24 cellular contexts compared by ENCODE assay signal in genomic region chr2:72126186-72127100, GRCh38. TPM values are rescaled to one million over a fixed set of nuclear protein-coding genes. Genes with fewer than 3 reads are reported as not detected.
DNase-seq lines count a peak whose midpoint lies in the region; ATAC-seq and TF ChIP-seq lines count a peak whose summit lies in the region.
"Had no signal": no experiment of that assay in that cellular context is flagged by ENCODE, and none has a peak within 500 bp of the region (broad histone marks: within the 10 kb centered on the region; RNA-seq: fewer than 3 reads in every experiment).

No MANE protein-coding gene starts in this region.

- H3K4ac ChIP-seq in neuronal stem cell (ENCODE audit: low read length) = no peak overlapping the region

- H3K14ac ChIP-seq in neuronal stem cell (ENCODE audit: low read length) = no peak overlapping the region

- no peak overlapping the region for H2BK5ac ChIP-seq in neuronal stem cell (ENCODE audit: low read length)

- H3K36me3 Mint-ChIP-seq in activated CD8-positive, alpha-beta T cell treated with anti-CD3 and anti-CD28 coated beads, Interleukin-2, amount 10 ng/mL, durations not matched to agents 7 days and 5 days (ENCODE audit: low read depth) = no peaks in the 10 kb centered on the region
- H3K36me3 Mint-ChIP-seq: memory B cell; natural killer cell treated with Interleukin-12 subunit alpha and Interleukin-12 subunit beta and Interleukin-15 and Interleukin-18, amount 100 ng/mL, for 72 hours had no signal

- no peaks in the 10 kb centered on the region for H4K20me1 ChIP-seq in BLaER1 treated with 17β-estradiol and CSF1 and Interleukin-3, amounts not matched to agents 10 nM and 100 nM

- H2AFZ ChIP-seq in neuronal stem cell (ENCODE audit: low read length) = no peak overlapping the region
- H2AFZ ChIP-seq: GM23338 had no signal

- ATAC-seq in activated CD8-positive, alpha-beta T cell treated with anti-CD3 and anti-CD28 coated beads, Interleukin-2, amount 10 ng/mL, durations not matched to agents 7 days and 5 days = no peak
- ATAC-seq in HG02642 (IDR thresholded peaks at IDR 0.05; ENCODE audit: poor library complexity, unreplicated experiment) (no peak), HG03571 (IDR thresholded peaks at IDR 0.05; ENCODE audit: unreplicated experiment) (no peak)
- ATAC-seq: GM23338 had no signal

- H3K4me3 Mint-ChIP-seq in activated CD8-positive, alpha-beta T cell treated with anti-CD3 and anti-CD28 coated beads, Interleukin-2, amount 10 ng/mL, durations not matched to agents 7 days and 5 days = no peak overlapping the region
- H3K4me3 Mint-ChIP-seq: activated naive CD4-positive, alpha-beta T cell treated with anti-CD3 and anti-CD28 coated beads for 36 hours; activated T-cell treated with anti-CD3 and anti-CD28 coated beads, Interleukin-2, amount 50 U/mL, for 24 hours; CD4-positive, alpha-beta T cell; central memory CD8-positive, alpha-beta T cell; GM23338; memory B cell; natural killer cell treated with Interleukin-12 subunit alpha and Interleukin-12 subunit beta and Interleukin-15 and Interleukin-18, amount 100 ng/mL, for 72 hours had no signal

- H3K4me1 Mint-ChIP-seq in activated CD8-positive, alpha-beta T cell treated with anti-CD3 and anti-CD28 coated beads, Interleukin-2, amount 10 ng/mL, durations not matched to agents 7 days and 5 days (ENCODE audit: low read depth) = peaks cover 5% of the 10 kb centered on the region
- H3K4me1 Mint-ChIP-seq: central memory CD8-positive, alpha-beta T cell had no signal

- H3K9me3 Mint-ChIP-seq in activated CD8-positive, alpha-beta T cell treated with anti-CD3 and anti-CD28 coated beads, Interleukin-2, amount 10 ng/mL, durations not matched to agents 7 days and 5 days (ENCODE audit: insufficient read depth) = no peaks in the 10 kb centered on the region
- H3K9me3 Mint-ChIP-seq: CD4-positive, alpha-beta T cell had no signal

- H3K36me3 ChIP-seq in BLaER1 treated with 17β-estradiol and CSF1 and Interleukin-3, amounts not matched to agents 10 nM and 100 nM = no peaks in the 10 kb centered on the region
- no peaks in the 10 kb centered on the region for H3K36me3 ChIP-seq in neuronal stem cell (replicated peaks in 1 of 2; ENCODE audit: control insufficient read depth in 2 of 2, insufficient read depth in 2 of 2, low read length in 2 of 2)
- H3K36me3 ChIP-seq: esophagus squamous epithelium had no signal

- no peak overlapping the region for H2BK15ac ChIP-seq in neuronal stem cell (ENCODE audit: low read length)

- no CpG with 5 or more reads among the region's 10 CpGs for WGBS in neuronal stem cell (ENCODE audit: extremely low coverage in 2 of 2, insufficient read length in 2 of 2, insufficient replicate concordance in 1 of 2), 2 donors

- TF ChIP-seq RAD21 in Ishikawa (IDR thresholded peaks at IDR 0.05; ENCODE audit: low read depth) = no peak

- no peak overlapping the region for H3K23ac ChIP-seq in neuronal stem cell (ENCODE audit: low read depth, low read length, poor library complexity)

- H3K27me3 ChIP-seq in BLaER1 treated with 17β-estradiol and CSF1 and Interleukin-3, amounts not matched to agents 10 nM and 100 nM = no peaks in the 10 kb centered on the region
- H3K27me3 ChIP-seq in neuronal stem cell (ENCODE audit: control insufficient read depth in 3 of 3, insufficient read depth in 3 of 3, low read depth in 1 of 3, low read length in 3 of 3) = peaks cover 0 to 20% (median 0%) of the 10 kb centered on the region in 3 experiments
- H3K27me3 ChIP-seq: ascending aorta had no signal

- no peak overlapping the region for H2AK5ac ChIP-seq in neuronal stem cell (ENCODE audit: low read depth, low read length)

- peaks cover 8 to 49% (median 21%) of the 10 kb centered on the region in 11 experiments for H3K9me3 ChIP-seq in BLaER1 treated with 17β-estradiol and CSF1 and Interleukin-3, amounts not matched to agents 10 nM and 100 nM (replicated peaks in 1 of 11)
- H3K9me3 ChIP-seq in neuronal stem cell (replicated peaks in 1 of 2; ENCODE audit: control insufficient read depth in 2 of 2, insufficient read depth in 1 of 2, low read depth in 1 of 2, low read length in 2 of 2) = no peaks in the 10 kb centered on the region
- H3K9me3 ChIP-seq: ascending aorta, esophagus squamous epithelium had no signal

- peaks cover 8% of the 10 kb centered on the region for H3K27me3 Mint-ChIP-seq in activated CD8-positive, alpha-beta T cell treated with anti-CD3 and anti-CD28 coated beads, Interleukin-2, amount 10 ng/mL, durations not matched to agents 7 days and 5 days (ENCODE audit: low read depth)

- peaks cover 16 to 67% (median 61%) of the 10 kb centered on the region in 10 experiments for H3K4me1 ChIP-seq in BLaER1 treated with 17β-estradiol and CSF1 and Interleukin-3, amounts not matched to agents 10 nM and 100 nM
- H3K4me1 ChIP-seq in neuronal stem cell (ENCODE audit: control insufficient read depth in 2 of 2, insufficient read depth in 1 of 2, low read depth in 1 of 2, low read length in 2 of 2) = peaks cover 0 to 12% of the 10 kb centered on the region in 2 donors
- H3K4me1 ChIP-seq: ascending aorta had no signal

- POLR2A ChIA-PET in activated CD8-positive, alpha-beta T cell treated with anti-CD3 and anti-CD28 coated beads, Interleukin-2, amount 10 ng/mL, durations not matched to agents 7 days and 5 days (lab: Charles Lee) = no interaction called here

- H2BK120ac ChIP-seq in neuronal stem cell (ENCODE audit: low read depth, low read length) = no peak overlapping the region

- H2BK12ac ChIP-seq in neuronal stem cell (ENCODE audit: low read length) = no peak overlapping the region

- no peak for DNase-seq in activated CD8-positive, alpha-beta T cell treated with anti-CD3 and anti-CD28 coated beads, Interleukin-2, amount 10 ng/mL, durations not matched to agents 7 days and 5 days
- DNase-seq in neuronal stem cell (ENCODE audit: low spot score) = no peak
- no peak for DNase-seq in NCI-H1048 (lab: John Stamatoyannopoulos, UW)
- DNase-seq in DMS153 (lab: John Stamatoyannopoulos, UW) = no peak
- DNase-seq: activated naive CD4-positive, alpha-beta T cell treated with anti-CD3 and anti-CD28 coated beads for 36 hours; activated T-cell treated with anti-CD3 and anti-CD28 coated beads, Interleukin-2, amount 50 U/mL, for 24 hours; CD4-positive, alpha-beta T cell; effector CD8-positive, alpha-beta T cell; esophagus squamous epithelium; NCI-H1105; NCI-H526; Right ventricle myocardium superior; stimulated activated CD4-positive, alpha-beta T cell treated with anti-CD3 and anti-CD28 coated beads, Interleukin-1b, Interleukin-23, amount 100 ng/mL, for 48 hours; stimulated activated naive CD4-positive, alpha-beta T cell treated with Interleukin-2 at 50 U/mL for 16 hours; trophoblast cell had no signal

- peak overlapping the region in 2 of 10 experiments; percentile 5 to 16; a peak in 3 of 20 replicates for H3K4me3 ChIP-seq in BLaER1 treated with 17β-estradiol and CSF1 and Interleukin-3, amounts not matched to agents 10 nM and 100 nM
- H3K4me3 ChIP-seq in neuronal stem cell (ENCODE audit: low read length in 2 of 2) = no peak overlapping the region
- H3K4me3 ChIP-seq: ascending aorta, esophagus squamous epithelium, GM23338 had no signal

- H3K4me2 ChIP-seq in BLaER1 treated with 17β-estradiol and CSF1 and Interleukin-3, amounts not matched to agents 10 nM and 100 nM = peak overlapping the region; percentile 35 to 88 (median 76)
- no peak overlapping the region for H3K4me2 ChIP-seq in neuronal stem cell (ENCODE audit: insufficient read depth, low read length, poor library complexity, severe bottlenecking)
- H3K4me2 ChIP-seq: GM23338 had no signal

- TF ChIP-seq EP300 in Ishikawa (IDR thresholded peaks at IDR 0.05; ENCODE audit: borderline replicate concordance) = no peak

- peak overlapping the region; percentile 56 for H3K27ac Mint-ChIP-seq in activated CD8-positive, alpha-beta T cell treated with anti-CD3 and anti-CD28 coated beads, Interleukin-2, amount 10 ng/mL, durations not matched to agents 7 days and 5 days
- H3K27ac Mint-ChIP-seq: activated naive CD4-positive, alpha-beta T cell treated with anti-CD3 and anti-CD28 coated beads for 36 hours; activated T-cell treated with anti-CD3 and anti-CD28 coated beads, Interleukin-2, amount 50 U/mL, for 24 hours; CD4-positive, alpha-beta T cell; GM23338; memory B cell; natural killer cell treated with Interleukin-12 subunit alpha and Interleukin-12 subunit beta and Interleukin-15 and Interleukin-18, amount 100 ng/mL, for 72 hours had no signal

- H3K79me1 ChIP-seq in neuronal stem cell (ENCODE audit: low read depth, low read length) = no peaks in the 10 kb centered on the region

- CTCF ChIA-PET in activated CD8-positive, alpha-beta T cell treated with anti-CD3 and anti-CD28 coated beads, Interleukin-2, amount 10 ng/mL, durations not matched to agents 7 days and 5 days (lab: Charles Lee) = no interaction called here

- H3K27ac ChIP-seq in BLaER1 treated with 17β-estradiol and CSF1 and Interleukin-3, amounts not matched to agents 10 nM and 100 nM = peak overlapping the region in 10 of 11 experiments; percentile 8 to 95 (median 78); a peak in 18 of 22 replicates
- no peak overlapping the region for H3K27ac ChIP-seq in neuronal stem cell (replicated peaks; ENCODE audit: low read length)
- H3K27ac ChIP-seq: ascending aorta, esophagus squamous epithelium had no signal

- H3K18ac ChIP-seq in neuronal stem cell (ENCODE audit: low read length) = peak overlapping the region; percentile 21

- H4K91ac ChIP-seq in neuronal stem cell (ENCODE audit: low read depth, low read length, poor library complexity) = no peak overlapping the region

- H3K9ac ChIP-seq in BLaER1 treated with 17β-estradiol and CSF1 and Interleukin-3, amounts not matched to agents 10 nM and 100 nM = peak overlapping the region in 7 of 11 experiments; percentile 10 to 82 (median 73); a peak in 12 of 22 replicates
- H3K9ac ChIP-seq in neuronal stem cell (ENCODE audit: low read depth, low read length, poor library complexity) = no peak overlapping the region

- H4K8ac ChIP-seq in neuronal stem cell (ENCODE audit: low read depth, low read length) = no peak overlapping the region

TF ChIP-seq in Ishikawa, 13 proteins besides CTCF, POLR2A, EP300 and RAD21:
- TF ChIP-seq TEAD4 (IDR thresholded peaks at IDR 0.05) = no peak
- TF ChIP-seq USF1 (IDR thresholded peaks at IDR 0.05) = peak; percentile 38; the same call in 1 of the 2 replicates

RNA-seq across cellular contexts. Expression of gene CYP26B1, which starts 21.2 kb away (rescaled TPM):
- total RNA-seq in activated CD8-positive, alpha-beta T cell treated with anti-CD3 and anti-CD28 coated beads, Interleukin-2, amount 10 ng/mL, durations not matched to agents 7 days and 5 days = not detected
- 1.0 TPM for polyA plus RNA-seq in neuronal stem cell (2013, experiment 1 of 2)
- 0.68 TPM for polyA plus RNA-seq in neuronal stem cell (2013, experiment 2 of 2)
- total RNA-seq: activated naive CD4-positive, alpha-beta T cell treated with anti-CD3 and anti-CD28 coated beads for 36 hours; natural killer cell treated with Interleukin-12 subunit alpha and Interleukin-12 subunit beta and Interleukin-15 and Interleukin-18, amount 100 ng/mL, for 72 hours had no signal
